ENCODE assay signal across 21 cellular contexts in genomic region chr7:32894171-32894570, GRCh38. TPM values are rescaled to one million over a fixed set of nuclear protein-coding genes. Genes with fewer than 3 reads are reported as not detected.
DNase-seq lines count a peak whose midpoint lies in the region; ATAC-seq, FAIRE-seq and TF ChIP-seq lines count a peak whose summit lies in the region.
"Had no signal": no experiment of that assay in that cellular context is flagged by ENCODE, and none has a peak within 500 bp of the region (broad histone marks: within the 10 kb centered on the region; RNA-seq: fewer than 3 reads in every experiment).

No MANE protein-coding gene starts in this region.

- TF ChIP-seq CTCF in HepG2 (CRISPR knock-in tag; IDR thresholded peaks at IDR 0.05): no peak
- no peak for TF ChIP-seq CTCF in right lobe of liver (IDR thresholded peaks at IDR 0.05)
- no peak for TF ChIP-seq CTCF in mesothelial cell of epicardium (IDR thresholded peaks at IDR 0.05; ENCODE audit: unreplicated experiment)

- peak overlapping the region; percentile 82 for H2AFZ ChIP-seq in HepG2 (ENCODE audit: low read length)

- peaks cover 12% of the 10 kb centered on the region for H3K36me3 Mint-ChIP-seq in activated CD4-positive, alpha-beta memory T cell treated with anti-CD3 and anti-CD28 coated beads for 36 hours
- no peaks in the 10 kb centered on the region for H3K36me3 Mint-ChIP-seq in mesothelial cell of epicardium

- TF ChIP-seq POLR2A in HepG2 (IDR thresholded peaks at IDR 0.05; ENCODE audit: insufficient read depth in 1 of 2, low read depth in 2 of 2, low read length in 2 of 2) (no peak), right lobe of liver (IDR thresholded peaks at IDR 0.05) (no peak)

- peak overlapping the region; percentile 100 for H3K27ac Mint-ChIP-seq in activated CD4-positive, alpha-beta memory T cell treated with anti-CD3 and anti-CD28 coated beads for 36 hours
- peak overlapping the region; percentile 97 for H3K27ac Mint-ChIP-seq in mesothelial cell of epicardium

- H3K4me1 Mint-ChIP-seq in activated CD4-positive, alpha-beta memory T cell treated with anti-CD3 and anti-CD28 coated beads for 36 hours (ENCODE audit: low read depth): peaks cover 32% of the 10 kb centered on the region
- H3K4me1 Mint-ChIP-seq in mesothelial cell of epicardium: peaks cover 42% of the 10 kb centered on the region

- FAIRE-seq in HepG2 (lab: Jason Lieb, UNC): no peak

- ATAC-seq in HepG2: no peak
- ATAC-seq in right lobe of liver: no peak
- no peak for ATAC-seq in GM18519 (IDR thresholded peaks at IDR 0.05; ENCODE audit: low FRiP score, unreplicated experiment)
- no peak for ATAC-seq in HG02763 (IDR thresholded peaks at IDR 0.05; ENCODE audit: unreplicated experiment)
- no peak for ATAC-seq in HG03521 (IDR thresholded peaks at IDR 0.05; ENCODE audit: unreplicated experiment)

- TF ChIP-seq RAD21 in HepG2 (CRISPR knock-in tag; IDR thresholded peaks at IDR 0.05): no peak

- peaks cover 26% of the 10 kb centered on the region for H3K79me2 ChIP-seq in HepG2 (ENCODE audit: insufficient read depth, low read length)

- peak overlapping the region; percentile 81; the same call in 1 of the 2 replicates for H3K9ac ChIP-seq in HepG2 (ENCODE audit: insufficient read depth, low read depth, low read length)

- no peak for DNase-seq in HepG2 (ENCODE audit: low spot score)
- DNase-seq in right lobe of liver: no peak
- no peak for DNase-seq in activated CD4-positive, alpha-beta memory T cell treated with anti-CD3 and anti-CD28 coated beads for 36 hours
- no peak for DNase-seq in mesothelial cell of epicardium (ENCODE audit: low spot score in 2 of 2, unreplicated experiment in 2 of 2)
- no peak for DNase-seq in AG08395 (ENCODE audit: low spot score)
- DNase-seq: amygdala, caudate nucleus, COR-L47, dorsolateral prefrontal cortex, foreskin melanocyte, GOT3, Karpas-422, mesendoderm, NCI-H1092, NCI-H2081, NCI-H510A, retina had no signal

- peak overlapping the region; percentile 77 for H3K4me2 ChIP-seq in HepG2 (ENCODE audit: low read depth, low read length)

- POLR2A ChIA-PET in HepG2 (lab: Yijun Ruan, JAX): interaction anchor here (1.2 to 2.0 kb wide), 3 partner anchors 10 to 169 kb away, joined by 3 to 7 read pairs (median 5); partner anchors contain the start of genes FKBP9 and NT5C3A
- POLR2A ChIA-PET in activated CD4-positive, alpha-beta memory T cell treated with anti-CD3 and anti-CD28 coated beads for 36 hours (lab: Charles Lee): interaction anchor here (6.8 kb wide), 1 partner anchor 12 kb away, joined by 98 read pairs; no protein-coding TSS in a partner anchor

- H3K4me3 Mint-ChIP-seq in activated CD4-positive, alpha-beta memory T cell treated with anti-CD3 and anti-CD28 coated beads for 36 hours: no peak overlapping the region
- no peak overlapping the region for H3K4me3 Mint-ChIP-seq in mesothelial cell of epicardium

- in situ Hi-C loops in HepG2 (cut with HindIII; ENCODE audit: extremely low pct_ligation_motif_present, low pct_unique_long_range_greater_than_20kb): no loop called here

- peaks cover 6% of the 10 kb centered on the region; the same call in 1 of the 2 replicates for H4K20me1 ChIP-seq in HepG2 (ENCODE audit: insufficient read depth, low read length)

- no peaks in the 10 kb centered on the region for H3K36me3 ChIP-seq in HepG2 (replicated peaks in 1 of 2; ENCODE audit: control insufficient read depth in 1 of 2, insufficient read depth in 2 of 2, low read length in 2 of 2)
- H3K36me3 ChIP-seq in right lobe of liver: no peaks in the 10 kb centered on the region

- BruUV-seq in HepG2 (replicated peaks; lab: Mats Ljungman, UMichigan): no TSS peak

- intact Hi-C loops in HepG2 (cut with micrococcal nuclease; ENCODE audit: unreplicated experiment): loop anchor here (5.0 to 10.0 kb wide), 3 partner anchors 97 to 213 kb away; partner anchors contain the start of gene RP9
- intact Hi-C loops in right lobe of liver (cut with DNase I): no loop called here
- intact Hi-C loops in activated CD4-positive, alpha-beta memory T cell treated with anti-CD3 and anti-CD28 coated beads for 36 hours (cut with micrococcal nuclease): no loop called here

- no peaks in the 10 kb centered on the region for H3K9me3 ChIP-seq in HepG2 (ENCODE audit: low read length)
- H3K9me3 ChIP-seq in right lobe of liver: no peaks in the 10 kb centered on the region

- TF ChIP-seq EP300 in HepG2 (IDR thresholded peaks at IDR 0.05; ENCODE audit: low read depth in 2 of 2, low read length in 2 of 2) (no peak), HepG2 (CRISPR knock-in tag; IDR thresholded peaks at IDR 0.05; ENCODE audit: borderline replicate concordance) (no peak)

- 43% methylated on average over 4 of the region's 4 CpGs for WGBS in HepG2 (ENCODE audit: low lambda C conversion rate)
- 84% methylated on average over 4 of the region's 4 CpGs for WGBS in right lobe of liver (ENCODE audit: insufficient coverage, low coverage, low lambda C conversion rate, missing lambda C conversion rate)

- CTCF ChIA-PET in HepG2 (lab: Yijun Ruan, JAX; ENCODE audit: low intra/inter-chr PET ratio, low total read pairs): no interaction called here
- CTCF ChIA-PET in activated CD4-positive, alpha-beta memory T cell treated with anti-CD3 and anti-CD28 coated beads for 36 hours (lab: Charles Lee): interaction anchor here (1.6 to 2.4 kb wide), 3 partner anchors 11 to 49 kb away, joined by 4 to 9 read pairs (median 8); no protein-coding TSS in a partner anchor

- H3K9me3 Mint-ChIP-seq in activated CD4-positive, alpha-beta memory T cell treated with anti-CD3 and anti-CD28 coated beads for 36 hours: no peaks in the 10 kb centered on the region
- H3K9me3 Mint-ChIP-seq in mesothelial cell of epicardium: no peaks in the 10 kb centered on the region

- H3K27me3 Mint-ChIP-seq in activated CD4-positive, alpha-beta memory T cell treated with anti-CD3 and anti-CD28 coated beads for 36 hours: no peaks in the 10 kb centered on the region
- no peaks in the 10 kb centered on the region for H3K27me3 Mint-ChIP-seq in mesothelial cell of epicardium (ENCODE audit: low read depth)

- H3K27ac ChIP-seq in HepG2 (ENCODE audit: extremely low read length, insufficient read depth, low read length) (peak overlapping the region; percentile 86), right lobe of liver (no peak overlapping the region)
- H3K27ac ChIP-seq: RWPE1 had no signal

- H3K4me1 ChIP-seq in HepG2 (ENCODE audit: insufficient read depth, low read length): peaks cover 37% of the 10 kb centered on the region
- H3K4me1 ChIP-seq in right lobe of liver: peaks cover 0 to 14% (median 3%) of the 10 kb centered on the region in 4 donors

- peak overlapping the region; percentile 65 to 80 (median 70); a peak in 5 of 6 replicates for H3K4me3 ChIP-seq in HepG2 (replicated peaks in 1 of 3; ENCODE audit: insufficient read depth in 1 of 3, low read depth in 2 of 3, low read length in 3 of 3)
- no peak overlapping the region for H3K4me3 ChIP-seq in right lobe of liver
- H3K4me3 ChIP-seq: dorsolateral prefrontal cortex had no signal

- H3K27me3 ChIP-seq in HepG2 (ENCODE audit: control insufficient read depth in 1 of 2, insufficient read depth in 2 of 2, low read length in 2 of 2): no peaks in the 10 kb centered on the region
- H3K27me3 ChIP-seq in right lobe of liver: no peaks in the 10 kb centered on the region
- H3K27me3 ChIP-seq: dorsolateral prefrontal cortex had no signal

TF ChIP-seq in HepG2, 621 proteins besides CTCF, POLR2A, EP300 and RAD21:
- no peak for TF ChIP-seq WIZ (CRISPR knock-in tag; IDR thresholded peaks at IDR 0.05)
- peak; percentile 80; the same call in 1 of the 2 replicates for TF ChIP-seq ZNF652 (CRISPR knock-in tag; IDR thresholded peaks at IDR 0.05; ENCODE audit: borderline replicate concordance, low read depth)

RNA-seq across cellular contexts. Expression of gene KBTBD2, which starts 2.6 kb away (rescaled TPM):
- total RNA-seq in HepG2 (2016; rRNA removed; fragmentation: Illumina TruSeq; extraction: Trizol) (25.2 and 33.6 TPM in 2 replicates), right lobe of liver (10 to 100 TPM in 4 of 6 experiments, 1 to 10 TPM in 2; 7.0 to 14.5 (median 10.5) TPM), mesothelial cell of epicardium (41.9 to 42.3 TPM (median 42.1 TPM) in 3 replicates)
- total RNA-seq in HepG2 (2016; cell fraction: cytosol; rRNA removed; fragmentation: Illumina TruSeq; extraction: Trizol; ENCODE audit: low read depth): 7.9 and 13.5 TPM in 2 replicates
- total RNA-seq in HepG2 (2016; cell fraction: insoluble cytoplasmic fraction; rRNA removed; fragmentation: Illumina TruSeq; extraction: Trizol): 25.6 and 31.4 TPM in 2 replicates
- total RNA-seq in HepG2 (2016; cell fraction: membrane; rRNA removed; fragmentation: Illumina TruSeq; extraction: Trizol): 18.4 and 19.0 TPM in 2 replicates
- 25.8 and 27.2 TPM in 2 replicates for total RNA-seq in HepG2 (2016; cell fraction: nucleus; rRNA removed; fragmentation: Illumina TruSeq; extraction: Trizol)
- polyA plus RNA-seq in HepG2 (2011; rRNA removed): 20.1 and 24.0 TPM in 2 replicates
- polyA plus RNA-seq in HepG2 (2011; cell fraction: cytosol; rRNA removed): 10.9 and 15.6 TPM in 2 replicates
- 19.7 and 19.8 TPM in 2 replicates for polyA plus RNA-seq in HepG2 (2011; cell fraction: nucleus; rRNA removed)
- polyA plus RNA-seq in HepG2 (2012): 28.6 and 34.5 TPM in 2 replicates
- polyA plus RNA-seq in HepG2 (2016; cell fraction: cytosol; fragmentation: Illumina TruSeq; extraction: Trizol; ENCODE audit: low read depth): 4.4 and 4.5 TPM in 2 replicates
- 19.2 and 21.5 TPM in 2 replicates for polyA plus RNA-seq in HepG2 (2016; cell fraction: insoluble cytoplasmic fraction; fragmentation: Illumina TruSeq; extraction: Trizol; ENCODE audit: low read depth)
- 8.7 and 9.9 TPM in 2 replicates for polyA plus RNA-seq in HepG2 (2016; cell fraction: membrane; fragmentation: Illumina TruSeq; extraction: Trizol; ENCODE audit: low read depth)
- 29.1 and 29.9 TPM in 2 replicates for polyA plus RNA-seq in HepG2 (2016; cell fraction: nucleus; fragmentation: Illumina TruSeq; extraction: Trizol; ENCODE audit: insufficient read depth, low read depth)
- polyA minus RNA-seq in HepG2 (2011; rRNA and poly(A)+ RNA removed; ENCODE audit: low replicate concordance): 16.4 and 17.8 TPM in 2 replicates
- 30.3 and 34.7 TPM in 2 replicates for polyA minus RNA-seq in HepG2 (2011; cell fraction: cytosol; rRNA and poly(A)+ RNA removed)
- polyA minus RNA-seq in HepG2 (2011; cell fraction: nucleus; rRNA and poly(A)+ RNA removed): 64.3 and 71.3 TPM in 2 replicates
- 10 to 100 TPM; 25.0 to 27.6 TPM for total RNA-seq in activated CD4-positive, alpha-beta memory T cell treated with anti-CD3 and anti-CD28 coated beads for 36 hours

Comparison
In these comparisons a context has a peak if more than half of its experiments do, and no peak if none do; other contexts are left out.
1. H3K4me3 ChIP-seq: peak in HepG2 (3 of 3); none in right lobe of liver (0 of 3).